ENCODE assay signal across 8 cellular contexts in the genomic region with DNA sequence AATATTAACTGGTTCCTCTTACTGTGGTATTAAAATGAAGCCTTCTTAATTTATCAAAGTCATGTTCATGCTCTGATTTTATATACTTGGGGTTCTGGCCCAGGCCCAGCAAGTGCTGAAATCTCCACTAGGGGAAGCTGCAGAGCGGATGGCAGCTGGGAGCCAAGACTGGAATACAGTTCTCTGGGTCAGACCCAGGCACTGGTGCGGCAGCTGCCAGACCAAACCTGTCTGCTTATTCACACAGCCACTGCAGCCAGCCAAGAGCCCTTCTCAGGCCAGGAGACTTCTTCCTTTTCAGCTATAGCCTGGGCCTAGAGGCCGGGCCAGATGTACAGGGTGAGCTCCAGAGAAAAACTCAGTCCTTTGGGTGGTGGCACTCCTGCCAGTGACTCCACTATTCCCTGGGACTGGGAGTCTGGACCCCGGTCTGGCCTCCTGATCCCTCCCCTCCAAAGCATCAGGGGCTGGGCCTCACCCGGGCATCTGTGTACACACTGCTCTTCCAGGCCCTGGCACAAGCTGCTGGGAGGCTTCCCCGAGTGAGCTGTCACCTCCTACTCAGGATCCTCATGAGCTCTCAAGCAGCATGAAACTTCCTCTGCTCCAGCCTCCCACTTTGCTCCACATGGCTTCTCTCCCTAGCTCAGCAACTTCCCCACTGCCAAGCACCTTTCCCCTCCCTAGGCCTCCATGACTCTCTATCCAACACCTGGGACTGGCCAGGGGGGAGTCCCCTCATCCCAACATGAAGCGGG. TPM values are rescaled to one million over a fixed set of nuclear protein-coding genes. Genes with fewer than 3 reads are reported as not detected.
DNase-seq lines count a peak whose midpoint lies in the region; ATAC-seq and TF ChIP-seq lines count a peak whose summit lies in the region.

No MANE protein-coding gene starts in this region.

- intact Hi-C loops in Right ventricle myocardium inferior (cut with DNase I) (no loop called here), cardiac septum (cut with DNase I) (no loop called here), aorta (cut with DNase I) (no loop called here)
- intact Hi-C loops in activated CD4-positive, alpha-beta T cell treated with anti-CD3 and anti-CD28 coated beads, Interleukin-2, amount 10 ng/mL, durations not matched to agents 24 days and 14 days (cut with micrococcal nuclease): no loop called here

- WGBS in lung, 2 donors: 62 to 79% methylated on average over 7 of the region's 7 CpGs
- 18 to 22% methylated on average over 7 of the region's 7 CpGs for WGBS in aorta, 2 donors

- H3K4me1 ChIP-seq in lung (ENCODE audit: control insufficient read depth in 2 of 2, insufficient read depth in 2 of 2, low read length in 2 of 2) (peaks cover 12 to 62% of the 10 kb centered on the region in 2 donors), aorta (ENCODE audit: control insufficient read depth in 1 of 2, insufficient read depth in 2 of 2, low read length in 2 of 2) (no peaks in the 10 kb centered on the region)

- H3K27ac Mint-ChIP-seq in central memory CD8-positive, alpha-beta T cell (ENCODE audit: low read depth): peak overlapping the region; percentile 16
- H3K27ac Mint-ChIP-seq in activated CD4-positive, alpha-beta T cell treated with anti-CD3 and anti-CD28 coated beads, Interleukin-2, amount 10 ng/mL, durations not matched to agents 24 days and 14 days: no peak overlapping the region

- peak; percentile 82 for DNase-seq in Right ventricle myocardium inferior (ENCODE audit: missing footprints)
- DNase-seq in cardiac septum (ENCODE audit: low spot score): no peak
- no peak for DNase-seq in central memory CD8-positive, alpha-beta T cell (ENCODE audit: low spot score in 2 of 2)
- DNase-seq in lung (ENCODE audit: low spot score): peak; percentile 48
- peak; percentile 85 to 86 for DNase-seq in aorta
- no peak for DNase-seq in activated CD4-positive, alpha-beta T cell treated with anti-CD3 and anti-CD28 coated beads, Interleukin-2, amount 10 ng/mL, durations not matched to agents 24 days and 14 days

- H3K4me1 Mint-ChIP-seq in central memory CD8-positive, alpha-beta T cell: peaks cover 37% of the 10 kb centered on the region
- H3K4me1 Mint-ChIP-seq in activated CD4-positive, alpha-beta T cell treated with anti-CD3 and anti-CD28 coated beads, Interleukin-2, amount 10 ng/mL, durations not matched to agents 24 days and 14 days: peaks cover 4% of the 10 kb centered on the region

- ATAC-seq in Right ventricle myocardium inferior: peak; percentile 38
- ATAC-seq in central memory CD8-positive, alpha-beta T cell (replicated peaks; ENCODE audit: extremely low read depth, poor library complexity, severe bottlenecking): no peak
- ATAC-seq in lung (ENCODE audit: insufficient read depth, low FRiP score): no peak
- peak; percentile 17 for ATAC-seq in aorta (ENCODE audit: low FRiP score)
- no peak for ATAC-seq in GM21360 (IDR thresholded peaks at IDR 0.05; ENCODE audit: unreplicated experiment)
- no peak for ATAC-seq in HG02678 (IDR thresholded peaks at IDR 0.05; ENCODE audit: unreplicated experiment)

- TF ChIP-seq CTCF in lung (IDR thresholded peaks at IDR 0.05; ENCODE audit: control extremely low read depth, extremely low read depth): no peak

- H3K4me3 Mint-ChIP-seq in central memory CD8-positive, alpha-beta T cell: no peak overlapping the region
- H3K4me3 Mint-ChIP-seq in activated CD4-positive, alpha-beta T cell treated with anti-CD3 and anti-CD28 coated beads, Interleukin-2, amount 10 ng/mL, durations not matched to agents 24 days and 14 days: no peak overlapping the region

- no peak overlapping the region for H3K4me3 ChIP-seq in lung
- no peak overlapping the region for H3K4me3 ChIP-seq in aorta (ENCODE audit: low read length in 2 of 2)

- peaks cover 7% of the 10 kb centered on the region for H3K36me3 Mint-ChIP-seq in central memory CD8-positive, alpha-beta T cell (ENCODE audit: insufficient read depth)
- H3K36me3 Mint-ChIP-seq in activated CD4-positive, alpha-beta T cell treated with anti-CD3 and anti-CD28 coated beads, Interleukin-2, amount 10 ng/mL, durations not matched to agents 24 days and 14 days (ENCODE audit: low read depth): peaks cover 3% of the 10 kb centered on the region

- H3K36me3 ChIP-seq in lung (ENCODE audit: control insufficient read depth in 2 of 2, insufficient read depth in 2 of 2, low read length in 2 of 2): peaks cover 0 to 30% of the 10 kb centered on the region in 2 donors
- H3K36me3 ChIP-seq in aorta (ENCODE audit: control insufficient read depth in 1 of 2, insufficient read depth in 2 of 2, low read length in 1 of 2): peaks cover 0 to 2% of the 10 kb centered on the region in 2 donors

- no peaks in the 10 kb centered on the region for H3K9me3 Mint-ChIP-seq in central memory CD8-positive, alpha-beta T cell
- H3K9me3 Mint-ChIP-seq in activated CD4-positive, alpha-beta T cell treated with anti-CD3 and anti-CD28 coated beads, Interleukin-2, amount 10 ng/mL, durations not matched to agents 24 days and 14 days: no peaks in the 10 kb centered on the region

- no peaks in the 10 kb centered on the region for H3K27me3 Mint-ChIP-seq in central memory CD8-positive, alpha-beta T cell
- no peaks in the 10 kb centered on the region for H3K27me3 Mint-ChIP-seq in activated CD4-positive, alpha-beta T cell treated with anti-CD3 and anti-CD28 coated beads, Interleukin-2, amount 10 ng/mL, durations not matched to agents 24 days and 14 days

- no peaks in the 10 kb centered on the region for H3K9me3 ChIP-seq in lung (ENCODE audit: control insufficient read depth in 2 of 2, insufficient read depth in 1 of 2, low read length in 1 of 2)
- no peaks in the 10 kb centered on the region for H3K9me3 ChIP-seq in aorta (ENCODE audit: control insufficient read depth, low read length)

- H3K27ac ChIP-seq in lung (ENCODE audit: low read depth in 1 of 2, low read length in 1 of 2) (peak overlapping the region in 1 of 2 donors; percentile 23), aorta (ENCODE audit: low read depth in 1 of 2, low read length in 2 of 2) (peak overlapping the region in 1 of 2 donors; percentile 10)

- H3K27me3 ChIP-seq in lung (ENCODE audit: control insufficient read depth, insufficient read depth) (no peaks in the 10 kb centered on the region), aorta (ENCODE audit: control insufficient read depth in 1 of 2, insufficient read depth in 2 of 2, low read length in 1 of 2) (no peaks in the 10 kb centered on the region)

RNA-seq across cellular contexts. Expression of gene ATP6V0D1, which starts 24.4 kb away (rescaled TPM):
- total RNA-seq in Right ventricle myocardium inferior: 67.7 TPM
- 58.8 TPM for total RNA-seq in cardiac septum
- total RNA-seq in lung: 100 to 1,000 TPM in 1 of 2 donors, 10 to 100 TPM in 1; 87.2 to 185 TPM
- polyA plus RNA-seq in lung: 100 to 1,000 TPM in 1 of 2 donors, 10 to 100 TPM in 1; 39.6 to 249 TPM
- total RNA-seq in aorta: 10 to 100 TPM; 58.7 to 62.0 TPM
- polyA plus RNA-seq in aorta: 10 to 100 TPM; 52.0 to 88.0 TPM
- total RNA-seq in activated CD4-positive, alpha-beta T cell treated with anti-CD3 and anti-CD28 coated beads, Interleukin-2, amount 10 ng/mL, durations not matched to agents 24 days and 14 days: 30.9 and 31.8 TPM in 2 replicates

RNA-seq across cellular contexts. Expression of gene HSD11B2, which starts 25.6 kb away (rescaled TPM):
- 0.81 TPM for total RNA-seq in Right ventricle myocardium inferior
- total RNA-seq in cardiac septum: 0.27 TPM
- 1 to 10 TPM; 6.5 to 6.8 TPM for total RNA-seq in lung
- 10 to 100 TPM in 1 of 2 donors, 1 to 10 TPM in 1; 2.6 to 39.8 TPM for polyA plus RNA-seq in lung
- 1 to 10 TPM in 1 of 2 donors, not detected in 1; 1.1 TPM for total RNA-seq in aorta
- polyA plus RNA-seq in aorta: 10 to 100 TPM in 1 of 2 donors, not detected in 1; 13.3 TPM
- 3.5 and 5.2 TPM in 2 replicates for total RNA-seq in activated CD4-positive, alpha-beta T cell treated with anti-CD3 and anti-CD28 coated beads, Interleukin-2, amount 10 ng/mL, durations not matched to agents 24 days and 14 days

RNA-seq across cellular contexts. Expression of gene AGRP, which starts 26.8 kb away (rescaled TPM):
- total RNA-seq in Right ventricle myocardium inferior: not detected
- total RNA-seq in cardiac septum: not detected
- total RNA-seq in lung: 1 to 10 TPM in 1 of 2 donors, not detected in 1; 1.4 TPM
- 1 to 10 TPM in 1 of 2 donors, under 1 TPM in 1; 0.97 to 8.3 TPM for polyA plus RNA-seq in lung
- total RNA-seq in aorta: not detected
- 1 to 10 TPM in 1 of 2 donors, not detected in 1; 1.5 TPM for polyA plus RNA-seq in aorta
- not detected in 2 replicates for total RNA-seq in activated CD4-positive, alpha-beta T cell treated with anti-CD3 and anti-CD28 coated beads, Interleukin-2, amount 10 ng/mL, durations not matched to agents 24 days and 14 days

RNA-seq across cellular contexts. Expression of gene ZDHHC1, which starts 40.3 kb away (rescaled TPM):
- total RNA-seq in Right ventricle myocardium inferior: 2.9 TPM
- total RNA-seq in cardiac septum: 4.6 TPM
- total RNA-seq in lung: 10 to 100 TPM; 14.9 to 31.8 TPM
- polyA plus RNA-seq in lung: 10 to 100 TPM; 10.9 to 27.4 TPM
- total RNA-seq in aorta: 10 to 100 TPM in 1 of 2 donors, 1 to 10 TPM in 1; 8.4 to 14.8 TPM
- polyA plus RNA-seq in aorta: 10 to 100 TPM in 1 of 2 donors, 1 to 10 TPM in 1; 5.3 to 11.3 TPM
- total RNA-seq in activated CD4-positive, alpha-beta T cell treated with anti-CD3 and anti-CD28 coated beads, Interleukin-2, amount 10 ng/mL, durations not matched to agents 24 days and 14 days: 0.54 and 0.85 TPM in 2 replicates

Comparison
In these comparisons a context has a peak if more than half of its experiments do, and no peak if none do; other contexts are left out.
1. DNase-seq: peak in Right ventricle myocardium inferior (single experiment), lung (single experiment) and aorta (2 of 2); none in cardiac septum (single experiment), central memory CD8-positive, alpha-beta T cell (0 of 2) and activated CD4-positive, alpha-beta T cell treated with anti-CD3 and anti-CD28 coated beads, Interleukin-2, amount 10 ng/mL, durations not matched to agents 24 days and 14 days (single experiment).
2. ATAC-seq: peak in Right ventricle myocardium inferior (single experiment) and aorta (single experiment); none in central memory CD8-positive, alpha-beta T cell (single experiment), lung (single experiment), GM21360 (single experiment) and HG02678 (single experiment).